1 cellular context compared by ENCODE assay signal in genomic region chr5:150612905-150613670, GRCh38.
TF ChIP-seq lines count a peak whose summit lies in the region.

No MANE protein-coding gene starts in this region.

TF ChIP-seq in endothelial cell of umbilical vein, 7 proteins besides CTCF, POLR2A, EP300 and RAD21:
- TF ChIP-seq EZH2 (IDR thresholded peaks at IDR 0.05; ENCODE audit: borderline replicate concordance, low read depth, low read length, severe bottlenecking) (no peak), JUN (IDR thresholded peaks at IDR 0.05; ENCODE audit: borderline replicate concordance, insufficient read depth, insufficient read length, low read depth) (no peak), POLR2AphosphoS5 (IDR thresholded peaks at IDR 0.05; ENCODE audit: insufficient read depth, low read depth, low read length) (no peak), MAX (IDR thresholded peaks at IDR 0.05; ENCODE audit: insufficient read depth, insufficient read length) (no peak), MYC (IDR thresholded peaks at IDR 0.05; ENCODE audit: low read depth, low read length) (no peak), FOS (IDR thresholded peaks at IDR 0.05; ENCODE audit: borderline replicate concordance, insufficient read depth, low read length) (no peak), GATA2 (IDR thresholded peaks at IDR 0.05; ENCODE audit: insufficient read depth, insufficient read length, low read depth, low read length) (no peak)
